8 cellular contexts compared by ENCODE assay signal in genomic region chr1:14923400-14924011, GRCh38.
DNase-seq lines count a peak whose midpoint lies in the region; ATAC-seq and TF ChIP-seq lines count a peak whose summit lies in the region.

No MANE protein-coding gene starts in this region.

- H3K36me3 ChIP-seq in ascending aorta (no peaks in the 10 kb centered on the region), thymus (ENCODE audit: control insufficient read depth, insufficient read depth) (no peaks in the 10 kb centered on the region)

- H3K4me1 ChIP-seq in ascending aorta (peaks cover 0 to 15% of the 10 kb centered on the region in 2 donors), thymus (ENCODE audit: control insufficient read depth, insufficient read depth, low read length) (no peaks in the 10 kb centered on the region)

- no peak for ATAC-seq in GM18870 (IDR thresholded peaks at IDR 0.05; ENCODE audit: unreplicated experiment)

- WGBS in thymus: 28% methylated on average over 31 of the region's 31 CpGs

- H3K9me3 ChIP-seq in ascending aorta: no peaks in the 10 kb centered on the region
- no peaks in the 10 kb centered on the region for H3K9me3 ChIP-seq in thymus (ENCODE audit: control insufficient read depth)

- H3K27ac ChIP-seq in ascending aorta (peak overlapping the region; percentile 74 to 85), layer of hippocampus (ENCODE audit: low read depth, low read length) (peak overlapping the region; percentile 77), thymus (ENCODE audit: low read depth) (peak overlapping the region; percentile 3)

- peak overlapping the region; percentile 77 to 91 for H3K4me3 ChIP-seq in ascending aorta
- peak overlapping the region; percentile 53 for H3K4me3 ChIP-seq in thymus (ENCODE audit: low read length)

- no peaks in the 10 kb centered on the region for H3K27me3 ChIP-seq in ascending aorta
- no peaks in the 10 kb centered on the region for H3K27me3 ChIP-seq in layer of hippocampus (ENCODE audit: control insufficient read depth, insufficient read depth, low read length)
- H3K27me3 ChIP-seq in thymus (ENCODE audit: control insufficient read depth, insufficient read depth): peaks cover 36% of the 10 kb centered on the region

- DNase-seq in activated T-cell treated with anti-CD3 and anti-CD28 coated beads, Interleukin-2, amount 50 U/mL, for 1 hour: peak; percentile 19
- DNase-seq in activated T-cell treated with anti-CD3 and anti-CD28 coated beads for 4 hours (no peak), ascending aorta (ENCODE audit: low spot score in 2 of 2) (no peak), DMS 273 treated with DMSO at 0.1 percent for 48 hours (lab: John Stamatoyannopoulos, UW) (no peak)
- no peak for DNase-seq in activated CD4-positive, CD25-positive, alpha-beta regulatory T cell (lab: John Stamatoyannopoulos, UW)

- TF ChIP-seq CTCF in ascending aorta (IDR thresholded peaks at IDR 0.05): no peak

- intact Hi-C loops in ascending aorta (cut with DNase I): loop anchor here (1.0 to 10.0 kb wide), 4 partner anchors 22 to 231 kb away; partner anchors contain the start of gene TMEM51

Comparison
In these comparisons a context has a peak if more than half of its experiments do, and no peak if none do; other contexts are left out.
1. H3K27ac ChIP-seq: peak in every context shown above with its lines; median percentile 80 in ascending aorta; 77 in layer of hippocampus; 3 in thymus.